In genomic region chr2:69465513-69466456, GRCh38 we compare ENCODE assay signal across 16 cellular contexts. TPM values are rescaled to one million over a fixed set of nuclear protein-coding genes. Genes with fewer than 3 reads are reported as not detected.
A peak's percentile ranks its signal among the peaks of the same experiment; 100 is the strongest.
DNase-seq lines count a peak whose midpoint lies in the region; ATAC-seq, FAIRE-seq and TF ChIP-seq lines count a peak whose summit lies in the region.
"Had no signal": no experiment of that assay in that cellular context is flagged by ENCODE, and none has a peak within 500 bp of the region (broad histone marks: within the 10 kb centered on the region; RNA-seq: fewer than 3 reads in every experiment).

No MANE protein-coding gene starts in this region.

- H3K4me1 Mint-ChIP-seq in activated naive CD8-positive, alpha-beta T cell treated with anti-CD3 and anti-CD28 coated beads for 36 hours = peaks cover 6% of the 10 kb centered on the region

- H3K27ac ChIP-seq in esophagus squamous epithelium = peak overlapping the region; percentile 38 to 75 (median 56)
- H3K27ac ChIP-seq in kidney (ENCODE audit: low read depth in 2 of 2, low read length in 2 of 2) = no peak overlapping the region
- peak overlapping the region; percentile 24 for H3K27ac ChIP-seq in stomach smooth muscle (ENCODE audit: low read length)

- no peak for TF ChIP-seq POLR2A in esophagus squamous epithelium (IDR thresholded peaks at IDR 0.05)

- H3K9me3 ChIP-seq in esophagus squamous epithelium (no peaks in the 10 kb centered on the region), kidney (ENCODE audit: control insufficient read depth in 1 of 2, low read length in 2 of 2) (no peaks in the 10 kb centered on the region), stomach smooth muscle (ENCODE audit: control insufficient read depth in 2 of 2, low read length in 2 of 2) (no peaks in the 10 kb centered on the region)

- H3K27me3 Mint-ChIP-seq in activated naive CD8-positive, alpha-beta T cell treated with anti-CD3 and anti-CD28 coated beads for 36 hours = no peaks in the 10 kb centered on the region
- H3K27me3 Mint-ChIP-seq: stimulated activated naive CD8-positive, alpha-beta T cell treated with anti-CD3 and anti-CD28 coated beads, Interleukin-15, amount 100 ng/mL, for 72 hours had no signal

- no peak for FAIRE-seq in kidney (lab: Jason Lieb, UNC)
- FAIRE-seq: RCC 7860 had no signal

- H3K9ac ChIP-seq in kidney (ENCODE audit: low read length in 2 of 2) (no peak overlapping the region), stomach smooth muscle (ENCODE audit: low read length in 2 of 2) (no peak overlapping the region)
- H3K9ac ChIP-seq: parathyroid adenoma had no signal

- peaks cover 0 to 21% (median 5%) of the 10 kb centered on the region in 3 donors for H3K4me1 ChIP-seq in esophagus squamous epithelium
- H3K4me1 ChIP-seq in kidney (ENCODE audit: control insufficient read depth in 1 of 2, insufficient read depth in 1 of 2, low read depth in 1 of 2, low read length in 2 of 2) = no peaks in the 10 kb centered on the region
- H3K4me1 ChIP-seq in stomach smooth muscle (ENCODE audit: control insufficient read depth, insufficient read depth, low read length) = no peaks in the 10 kb centered on the region

- no peak for DNase-seq in activated naive CD8-positive, alpha-beta T cell treated with anti-CD3 and anti-CD28 coated beads for 36 hours
- DNase-seq in esophagus squamous epithelium (lab: John Stamatoyannopoulos, UW) = no peak
- DNase-seq in kidney = peak; percentile 85
- DNase-seq in GM20000 (ENCODE audit: low spot score) = no peak
- no peak for DNase-seq in superior temporal gyrus (ENCODE audit: extremely low spot score)
- DNase-seq in NCI-H82 treated with DMSO at 0.1 percent for 48 hours (lab: John Stamatoyannopoulos, UW; ENCODE audit: unreplicated experiment) = no peak
- DNase-seq: activated CD8-positive, alpha-beta T cell treated with anti-CD3 and anti-CD28 coated beads, Interleukin-2, amount 10 ng/mL, durations not matched to agents 7 days and 5 days; foreskin melanocyte; midbrain; NCI-H2081 treated with DMSO at 0.1 percent for 48 hours; stimulated activated CD4-positive, alpha-beta T cell treated with anti-CD3 and anti-CD28 coated beads, Interleukin-12 subunit alpha, Interleukin-12 subunit beta, amount 100 ng/mL, for 4 hours had no signal

- no peak for ATAC-seq in GM18858 (IDR thresholded peaks at IDR 0.05; ENCODE audit: unreplicated experiment)
- ATAC-seq: activated CD8-positive, alpha-beta T cell treated with anti-CD3 and anti-CD28 coated beads, Interleukin-2, amount 10 ng/mL, durations not matched to agents 7 days and 5 days had no signal

- WGBS in esophagus squamous epithelium, 2 donors = 80 to 85% methylated on average over 6 to 11 of the region's 14 CpGs

- H3K36me3 Mint-ChIP-seq in activated naive CD8-positive, alpha-beta T cell treated with anti-CD3 and anti-CD28 coated beads for 36 hours = peaks cover 36% of the 10 kb centered on the region

- no peaks in the 10 kb centered on the region for H3K9me3 Mint-ChIP-seq in activated naive CD8-positive, alpha-beta T cell treated with anti-CD3 and anti-CD28 coated beads for 36 hours
- H3K9me3 Mint-ChIP-seq: stimulated activated naive CD8-positive, alpha-beta T cell treated with anti-CD3 and anti-CD28 coated beads, Interleukin-15, amount 100 ng/mL, for 72 hours had no signal

- H3K27me3 ChIP-seq in esophagus squamous epithelium (no peaks in the 10 kb centered on the region), stomach smooth muscle (ENCODE audit: control insufficient read depth in 1 of 2, insufficient read depth in 2 of 2, low read length in 2 of 2) (no peaks in the 10 kb centered on the region)

- intact Hi-C loops in esophagus squamous epithelium (cut with DNase I) (no loop called here), kidney (cut with DNase I) (no loop called here)

- TF ChIP-seq CTCF in esophagus squamous epithelium (IDR thresholded peaks at IDR 0.05) (no peak), kidney (IDR thresholded peaks at IDR 0.05; ENCODE audit: borderline replicate concordance, extremely low read depth, insufficient read depth) (no peak), GM20000 (IDR thresholded peaks at IDR 0.05; ENCODE audit: extremely low read depth, missing control alignments) (no peak)

- H3K4me3 ChIP-seq in esophagus squamous epithelium (no peak overlapping the region), kidney (ENCODE audit: low read length in 2 of 2) (no peak overlapping the region), stomach smooth muscle (ENCODE audit: low read length in 2 of 2) (no peak overlapping the region)

- peak overlapping the region; percentile 48 for H3K27ac Mint-ChIP-seq in activated naive CD8-positive, alpha-beta T cell treated with anti-CD3 and anti-CD28 coated beads for 36 hours
- H3K27ac Mint-ChIP-seq: activated CD8-positive, alpha-beta T cell treated with anti-CD3 and anti-CD28 coated beads, Interleukin-2, amount 10 ng/mL, durations not matched to agents 7 days and 5 days had no signal

- peaks cover 0 to 18% (median 0%) of the 10 kb centered on the region in 3 donors for H3K36me3 ChIP-seq in esophagus squamous epithelium
- peaks cover 3 to 9% of the 10 kb centered on the region in 2 donors for H3K36me3 ChIP-seq in kidney (ENCODE audit: control insufficient read depth in 1 of 2, insufficient read depth in 2 of 2, low read length in 2 of 2)
- H3K36me3 ChIP-seq in stomach smooth muscle (ENCODE audit: control insufficient read depth in 2 of 2, insufficient read depth in 2 of 2, low read length in 2 of 2) = peaks cover 7 to 9% of the 10 kb centered on the region in 2 donors

- H3K4me3 Mint-ChIP-seq in activated naive CD8-positive, alpha-beta T cell treated with anti-CD3 and anti-CD28 coated beads for 36 hours = no peak overlapping the region
- H3K4me3 Mint-ChIP-seq: activated CD8-positive, alpha-beta T cell treated with anti-CD3 and anti-CD28 coated beads, Interleukin-2, amount 10 ng/mL, durations not matched to agents 7 days and 5 days; stimulated activated naive CD8-positive, alpha-beta T cell treated with anti-CD3 and anti-CD28 coated beads, Interleukin-15, amount 100 ng/mL, for 72 hours had no signal

RNA-seq across cellular contexts. Expression of gene NFU1, which starts 28.6 kb away (rescaled TPM):
- total RNA-seq in activated naive CD8-positive, alpha-beta T cell treated with anti-CD3 and anti-CD28 coated beads for 36 hours = 10 to 100 TPM; 47.4 to 50.9 TPM
- 10 to 100 TPM; 17.4 to 26.2 (median 23.5) TPM for total RNA-seq in esophagus squamous epithelium
- 40.2 TPM for total RNA-seq in kidney
- polyA plus RNA-seq in kidney (ENCODE audit: insufficient read depth, low read depth, low replicate concordance) = 120 TPM

Comparison
In these comparisons a context has a peak if more than half of its experiments do, and no peak if none do; other contexts are left out.
1. H3K27ac ChIP-seq: peak in esophagus squamous epithelium (4 of 4) and stomach smooth muscle (single experiment); none in kidney (0 of 2).